ENCODE assay signal across 17 cellular contexts in genomic region chr2:27194538-27195354, GRCh38. TPM values are rescaled to one million over a fixed set of nuclear protein-coding genes. Genes with fewer than 3 reads are reported as not detected.
DNase-seq lines count a peak whose midpoint lies in the region; ATAC-seq and TF ChIP-seq lines count a peak whose summit lies in the region.
"Had no signal": no experiment of that assay in that cellular context is flagged by ENCODE, and none has a peak within 500 bp of the region (broad histone marks: within the 10 kb centered on the region; RNA-seq: fewer than 3 reads in every experiment).

No MANE protein-coding gene starts in this region.

- no TSS peak for BruUV-seq in PC-3 (replicated peaks; lab: Mats Ljungman, UMichigan)

- no peaks in the 10 kb centered on the region for H3K9me2 ChIP-seq in PC-3 (replicated peaks; ENCODE audit: low read length)

- no peak overlapping the region for H3K4me3 Mint-ChIP-seq in type B pancreatic cell
- H3K4me3 Mint-ChIP-seq: activated naive CD8-positive, alpha-beta T cell; CD4-positive, alpha-beta memory T cell; endodermal cell; T-cell had no signal

- no peaks in the 10 kb centered on the region for H3K4me1 Mint-ChIP-seq in type B pancreatic cell (ENCODE audit: unreplicated experiment)
- H3K4me1 Mint-ChIP-seq: CD4-positive, alpha-beta memory T cell; T-cell had no signal

- peaks cover 4% of the 10 kb centered on the region for H3K27me3 Mint-ChIP-seq in type B pancreatic cell
- H3K27me3 Mint-ChIP-seq: activated naive CD8-positive, alpha-beta T cell; T-cell had no signal

- H3K4me1 ChIP-seq in PC-3 (ENCODE audit: insufficient read depth, low read length) = no peaks in the 10 kb centered on the region
- H3K4me1 ChIP-seq: prostate gland had no signal

- H3K27ac ChIP-seq in PC-3 (ENCODE audit: low read length) = no peak overlapping the region
- H3K27ac ChIP-seq: prostate gland, thoracic aorta had no signal

- H3K4me2 ChIP-seq in PC-3 (ENCODE audit: low read length) = no peak overlapping the region

- H3K36me3 Mint-ChIP-seq in type B pancreatic cell = peaks cover 8% of the 10 kb centered on the region
- H3K36me3 Mint-ChIP-seq: activated naive CD8-positive, alpha-beta T cell had no signal

- H3K36me3 ChIP-seq in PC-3 (ENCODE audit: low read depth, low read length) = no peaks in the 10 kb centered on the region
- H3K36me3 ChIP-seq: prostate gland, thoracic aorta had no signal

- POLR2A ChIA-PET in PC-3 (lab: Charles Lee; ENCODE audit: unreplicated experiment) = no interaction called here

- no peaks in the 10 kb centered on the region for H3K79me2 ChIP-seq in PC-3 (ENCODE audit: low read length)

- no peaks in the 10 kb centered on the region for H3K9me3 ChIP-seq in PC-3 (ENCODE audit: low read length)
- H3K9me3 ChIP-seq: prostate gland, thoracic aorta had no signal

- H4K20me1 ChIP-seq in PC-3 (ENCODE audit: low read length) = no peaks in the 10 kb centered on the region

- intact Hi-C loops in PC-3 (cut with micrococcal nuclease) = loop anchor here (5.0 kb wide), 1 partner anchor 232 kb away; no protein-coding TSS in a partner anchor

- CTCF ChIA-PET in PC-3 (lab: Charles Lee) = interaction anchor here (0.6 kb wide), 1 partner anchor 21 kb away, joined by 3 read pairs; no protein-coding TSS in a partner anchor

- DNase-seq in LoVo (ENCODE audit: low spot score) (peak; percentile 11), PC-3 (peak; percentile 32), left kidney (ENCODE audit: low read depth, low spot score) (peak; percentile 7), type B pancreatic cell (ENCODE audit: extremely low spot score, unreplicated experiment) (no peak)
- DNase-seq: activated CD4-positive, alpha-beta T cell treated with anti-CD3 and anti-CD28 coated beads for 1 hour; caudate nucleus; CD4-positive, alpha-beta memory T cell; endodermal cell; glutamatergic neuron; KG1; stimulated activated CD4-positive, alpha-beta T cell treated with anti-CD3 and anti-CD28 coated beads, Interleukin-15, amount 100 ng/mL, for 24 hours; T-cell had no signal

- TF ChIP-seq CTCF in PC-3 (conservative IDR thresholded peaks at IDR 0.05; ENCODE audit: low read depth, low read length) (no peak), type B pancreatic cell (conservative IDR thresholded peaks at IDR 0.05) (no peak)

- no peaks in the 10 kb centered on the region for H3K9me3 Mint-ChIP-seq in type B pancreatic cell
- H3K9me3 Mint-ChIP-seq: CD4-positive, alpha-beta memory T cell; T-cell had no signal

- peak; percentile 37 for ATAC-seq in PC-3
- no peak for ATAC-seq in HG03135 (IDR thresholded peaks at IDR 0.05; ENCODE audit: unreplicated experiment)
- ATAC-seq in HG03097 (IDR thresholded peaks at IDR 0.05; ENCODE audit: low FRiP score, unreplicated experiment) = no peak
- ATAC-seq: T-cell had no signal

- no peak overlapping the region for H3K9ac ChIP-seq in PC-3 (ENCODE audit: low read length)

- no peak overlapping the region for H2AFZ ChIP-seq in PC-3 (ENCODE audit: low read length)

- H3F3A ChIP-seq in PC-3 (ENCODE audit: low read length, unreplicated experiment) = no peaks in the 10 kb centered on the region

- H3K27ac Mint-ChIP-seq in type B pancreatic cell = no peak overlapping the region
- H3K27ac Mint-ChIP-seq: activated naive CD8-positive, alpha-beta T cell; CD4-positive, alpha-beta memory T cell; endodermal cell; T-cell had no signal

- H3K27me3 ChIP-seq in PC-3 (ENCODE audit: low read length) = no peaks in the 10 kb centered on the region

- no peak overlapping the region for H3K4me3 ChIP-seq in PC-3 (ENCODE audit: low read length)
- H3K4me3 ChIP-seq: prostate gland, thoracic aorta had no signal

RNA-seq across cellular contexts. Expression of gene ATRAID, which starts 17.1 kb away (rescaled TPM):
- total RNA-seq in PC-3 (2014; rRNA removed) (111 and 130 TPM in 2 replicates), type B pancreatic cell (ENCODE audit: low replicate concordance) (97.4 and 103 TPM in 2 replicates)

RNA-seq across cellular contexts. Expression of gene SLC5A6, which starts 17.3 kb away (rescaled TPM):
- total RNA-seq in PC-3 (2014; rRNA removed) (46.0 and 48.1 TPM in 2 replicates), type B pancreatic cell (ENCODE audit: low replicate concordance) (63.6 and 76.3 TPM in 2 replicates)

RNA-seq across cellular contexts. Expression of gene CAD, which starts 22.4 kb away (rescaled TPM):
- total RNA-seq in PC-3 (2014; rRNA removed) = 85.9 and 121 TPM in 2 replicates
- 51.6 and 85.1 TPM in 2 replicates for total RNA-seq in type B pancreatic cell (ENCODE audit: low replicate concordance)

RNA-seq across cellular contexts. Expression of gene TCF23, which starts 45.9 kb away (rescaled TPM):
- total RNA-seq in PC-3 (2014; rRNA removed) = not detected in 2 replicates
- not detected in 2 replicates for total RNA-seq in type B pancreatic cell (ENCODE audit: low replicate concordance)
- total RNA-seq: CD4-positive, alpha-beta memory T cell; endodermal cell; T-cell; thoracic aorta had no signal

RNA-seq across cellular contexts. Expression of gene PRR30, which starts 55.5 kb away (rescaled TPM):
- not detected in 2 replicates for total RNA-seq in PC-3 (2014; rRNA removed)
- total RNA-seq in type B pancreatic cell (ENCODE audit: low replicate concordance) = not detected in 2 replicates
- total RNA-seq: CD4-positive, alpha-beta memory T cell; endodermal cell; T-cell; thoracic aorta had no signal
